ENCODE assay signal across 7 cellular contexts in the genomic region with DNA sequence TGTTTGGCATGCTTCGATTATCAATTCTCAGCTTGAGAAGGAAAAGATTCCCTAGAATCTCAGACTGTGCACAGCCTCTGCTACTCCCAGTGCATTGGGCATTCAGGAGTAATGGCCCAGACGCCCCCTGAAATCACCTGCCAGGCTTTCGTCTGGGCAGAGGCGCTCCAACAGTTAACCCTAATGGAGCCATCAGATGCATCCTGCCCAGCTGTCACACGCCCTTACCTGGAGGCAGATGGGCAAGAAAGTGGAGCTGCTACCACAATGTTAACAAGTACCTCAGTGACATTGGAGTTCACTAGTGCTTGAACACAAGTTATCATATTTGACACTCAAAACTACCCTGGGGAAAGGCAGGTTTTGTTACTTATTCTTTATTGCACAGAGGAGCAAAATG. TPM values are rescaled to one million over a fixed set of nuclear protein-coding genes. Genes with fewer than 3 reads are reported as not detected.
DNase-seq lines count a peak whose midpoint lies in the region; ATAC-seq and TF ChIP-seq lines count a peak whose summit lies in the region.

No MANE protein-coding gene starts in this region.

- DNase-seq in G401 (ENCODE audit: low spot score) (peak; percentile 30), NCI-H146 (lab: John Stamatoyannopoulos, UW) (peak; percentile 75), cardiac fibroblast (ENCODE audit: low read depth in 2 of 2) (no peak), NCI-H446 (lab: John Stamatoyannopoulos, UW) (no peak), SIG-M5 (lab: John Stamatoyannopoulos, UW) (no peak)

- H3K36me3 ChIP-seq in muscle layer of colon (ENCODE audit: insufficient read depth, low read length): no peaks in the 10 kb centered on the region

- H3K9me3 ChIP-seq in muscle layer of colon (ENCODE audit: low read length): no peaks in the 10 kb centered on the region

- peak overlapping the region; percentile 62 for H3K9ac ChIP-seq in muscle layer of colon (ENCODE audit: low read length)

- peak overlapping the region; percentile 99 for H3K27ac ChIP-seq in muscle layer of colon (ENCODE audit: low read depth, low read length)

- H3K4me3 ChIP-seq in cardiac fibroblast (replicated peaks in 1 of 2; ENCODE audit: low read depth in 2 of 2, low read length in 2 of 2) (peak overlapping the region; percentile 85 to 98), muscle layer of colon (ENCODE audit: low read depth in 1 of 2, low read length in 2 of 2) (peak overlapping the region; percentile 68 to 90)

- H3K27me3 ChIP-seq in muscle layer of colon (ENCODE audit: control insufficient read depth in 1 of 2, insufficient read depth in 2 of 2, low read length in 2 of 2): no peaks in the 10 kb centered on the region

- peaks cover 16% of the 10 kb centered on the region for H3K4me1 ChIP-seq in muscle layer of colon (ENCODE audit: insufficient read depth, low read length)

- in situ Hi-C loops in G401 (cut with HindIII; ENCODE audit: low sequenced_read_pairs): no loop called here

- no peak for TF ChIP-seq CTCF in cardiac fibroblast (IDR thresholded peaks at IDR 0.05; ENCODE audit: low read depth, low read length)

- ATAC-seq in HG02938 (IDR thresholded peaks at IDR 0.05; ENCODE audit: unreplicated experiment): no peak

RNA-seq across cellular contexts. Expression of gene LRP6, which starts 1.0 kb away (rescaled TPM):
- total RNA-seq in G401 (2014; rRNA removed; shearing (Covaris generic)): 7.7 and 13.8 TPM in 2 replicates

Comparison
In these comparisons a context has a peak if more than half of its experiments do, and no peak if none do; other contexts are left out.
1. DNase-seq: peak in G401 (single experiment) and NCI-H146 (single experiment); none in cardiac fibroblast (0 of 2), NCI-H446 (0 of 2) and SIG-M5 (single experiment).